13 cellular contexts compared by ENCODE assay signal in genomic region chr12:19547258-19547657, GRCh38.
DNase-seq lines count a peak whose midpoint lies in the region; ATAC-seq and TF ChIP-seq lines count a peak whose summit lies in the region.
"Had no signal": no experiment of that assay in that cellular context is flagged by ENCODE, and none has a peak within 500 bp of the region (broad histone marks: within the 10 kb centered on the region; RNA-seq: fewer than 3 reads in every experiment).

No MANE protein-coding gene starts in this region.

- POLR2A ChIA-PET in CD4-positive, alpha-beta memory T cell (lab: Charles Lee; ENCODE audit: partially characterized antibody) = no interaction called here

- H3K27ac ChIP-seq in cingulate gyrus (ENCODE audit: low read depth, low read length) (peak overlapping the region; percentile 20), gastrocnemius medialis (peak overlapping the region; percentile 29 to 50 (median 44)), trophoblast cell (ENCODE audit: low read depth, low read length) (no peak overlapping the region)
- no peak overlapping the region for H3K27ac ChIP-seq in CD4-positive, alpha-beta memory T cell (ENCODE audit: low read depth, low read length)
- H3K27ac ChIP-seq: C4-2B had no signal

- DNase-seq in EL = peak; percentile 56
- DNase-seq in iris pigment epithelial cell (ENCODE audit: low read depth) = peak; percentile 58
- DNase-seq in gastrocnemius medialis = no peak
- DNase-seq in trophoblast cell = no peak
- DNase-seq in CD4-positive, alpha-beta memory T cell = no peak
- DNase-seq: activated T-cell treated with anti-CD3 and anti-CD28 coated beads for 4 hours, NCI-H1417 treated with DMSO at 0.1 percent for 48 hours, SHP77 had no signal

- H3K18ac ChIP-seq in trophoblast cell (ENCODE audit: low read length) = no peak overlapping the region

- H4K8ac ChIP-seq in trophoblast cell (ENCODE audit: low read depth, low read length) = no peak overlapping the region

- no peaks in the 10 kb centered on the region for H3K9me3 Mint-ChIP-seq in CD4-positive, alpha-beta memory T cell
- H3K9me3 Mint-ChIP-seq: memory B cell had no signal

- H3K79me1 ChIP-seq in trophoblast cell (ENCODE audit: low read length) = no peaks in the 10 kb centered on the region

- intact Hi-C loops in gastrocnemius medialis (cut with DNase I; ENCODE audit: low total_unique reads) = loop anchor here (2.0 kb wide), 1 partner anchor 106 kb away; no protein-coding TSS in a partner anchor
- intact Hi-C loops in CD4-positive, alpha-beta memory T cell (cut with micrococcal nuclease) = no loop called here

- peak overlapping the region in 1 of 7 donors; percentile 61 for H3K27ac Mint-ChIP-seq in CD4-positive, alpha-beta memory T cell
- H3K27ac Mint-ChIP-seq: memory B cell had no signal

- no peak overlapping the region for H3K9ac ChIP-seq in trophoblast cell (ENCODE audit: low read length)

- no peaks in the 10 kb centered on the region for H3K79me2 ChIP-seq in trophoblast cell (ENCODE audit: control insufficient read depth, insufficient read depth, low read length, poor library complexity)

- no peak for ATAC-seq in gastrocnemius medialis
- ATAC-seq in GM19351 (IDR thresholded peaks at IDR 0.05; ENCODE audit: unreplicated experiment) = no peak
- no peak for ATAC-seq in HG02642 (IDR thresholded peaks at IDR 0.05; ENCODE audit: poor library complexity, unreplicated experiment)

- peaks cover 12 to 27% of the 10 kb centered on the region in 2 donors for H3K36me3 Mint-ChIP-seq in CD4-positive, alpha-beta memory T cell

- no peak for TF ChIP-seq CTCF in gastrocnemius medialis (IDR thresholded peaks at IDR 0.05 in 4 of 5, conservative IDR thresholded peaks at IDR 0.05 in 1 of 5)

- H3K4me2 ChIP-seq in trophoblast cell (ENCODE audit: low read length) = no peak overlapping the region

- H2AK5ac ChIP-seq in trophoblast cell (ENCODE audit: low read length) = no peak overlapping the region

- H3K27me3 ChIP-seq in gastrocnemius medialis (no peaks in the 10 kb centered on the region), trophoblast cell (ENCODE audit: insufficient read depth, low read length) (no peaks in the 10 kb centered on the region)
- H3K27me3 ChIP-seq in CD4-positive, alpha-beta memory T cell (ENCODE audit: insufficient read depth, low read length) = no peaks in the 10 kb centered on the region

- H3K14ac ChIP-seq in trophoblast cell (ENCODE audit: low read length) = no peak overlapping the region

- H2AFZ ChIP-seq in trophoblast cell (ENCODE audit: insufficient read depth, low read length, poor library complexity) = no peak overlapping the region

- no peak overlapping the region for H3K4me3 Mint-ChIP-seq in CD4-positive, alpha-beta memory T cell
- H3K4me3 Mint-ChIP-seq: memory B cell had no signal

- CTCF ChIA-PET in CD4-positive, alpha-beta memory T cell (lab: Charles Lee; ENCODE audit: partially characterized antibody) = no interaction called here

- H3K4me3 ChIP-seq in gastrocnemius medialis (no peak overlapping the region), trophoblast cell (ENCODE audit: low read depth, low read length) (no peak overlapping the region)
- H3K4me3 ChIP-seq in CD4-positive, alpha-beta memory T cell (ENCODE audit: low read length in 2 of 2) = no peak overlapping the region

- H3K9me3 ChIP-seq in gastrocnemius medialis (no peaks in the 10 kb centered on the region), trophoblast cell (ENCODE audit: insufficient read depth, low read depth, low read length) (no peaks in the 10 kb centered on the region)
- H3K9me3 ChIP-seq in CD4-positive, alpha-beta memory T cell (ENCODE audit: control insufficient read depth in 1 of 2, low read length in 2 of 2) = no peaks in the 10 kb centered on the region

- H4K12ac ChIP-seq in trophoblast cell (ENCODE audit: low read depth, low read length) = no peak overlapping the region

- no peak overlapping the region for H3K23ac ChIP-seq in trophoblast cell (ENCODE audit: low read length)

- H2BK120ac ChIP-seq in trophoblast cell (ENCODE audit: insufficient read depth, low read length, poor library complexity) = no peak overlapping the region

- no peaks in the 10 kb centered on the region for H3K36me3 ChIP-seq in gastrocnemius medialis
- H3K36me3 ChIP-seq in trophoblast cell (ENCODE audit: control insufficient read depth in 1 of 2, insufficient read depth in 2 of 2, low read length in 2 of 2) = peaks cover 0 to 2% of the 10 kb centered on the region in 2 experiments
- H3K36me3 ChIP-seq in CD4-positive, alpha-beta memory T cell (ENCODE audit: insufficient read depth, low read length) = no peaks in the 10 kb centered on the region

- H3K27me3 Mint-ChIP-seq in CD4-positive, alpha-beta memory T cell = no peaks in the 10 kb centered on the region
- H3K27me3 Mint-ChIP-seq: memory B cell had no signal

- H3K4ac ChIP-seq in trophoblast cell (ENCODE audit: low read depth, low read length) = no peak overlapping the region

- H2BK5ac ChIP-seq in trophoblast cell (ENCODE audit: low read depth, low read length, poor library complexity) = no peak overlapping the region

- in situ Hi-C loops in gastrocnemius medialis (cut with MboI; ENCODE audit: low sequenced_read_pairs in 4 of 4) = no loop called here

- peaks cover 5 to 9% (median 6%) of the 10 kb centered on the region in 4 donors for H3K4me1 Mint-ChIP-seq in CD4-positive, alpha-beta memory T cell
- H3K4me1 Mint-ChIP-seq: memory B cell had no signal

- no peak for TF ChIP-seq POLR2A in gastrocnemius medialis (IDR thresholded peaks at IDR 0.05)

- H2BK12ac ChIP-seq in trophoblast cell (ENCODE audit: low read length) = no peak overlapping the region

- H3K4me1 ChIP-seq in gastrocnemius medialis (peaks cover 18 to 20% of the 10 kb centered on the region in 2 donors), trophoblast cell (ENCODE audit: control insufficient read depth in 1 of 2, insufficient read depth in 2 of 2, low read length in 2 of 2) (peaks cover 0 to 3% of the 10 kb centered on the region in 2 experiments)
- H3K4me1 ChIP-seq in CD4-positive, alpha-beta memory T cell (ENCODE audit: insufficient read depth, low read length) = peaks cover 4% of the 10 kb centered on the region

- no peak overlapping the region for H4K91ac ChIP-seq in trophoblast cell (ENCODE audit: low read depth, low read length)

Comparison
In these comparisons a context has a peak if more than half of its experiments do, and no peak if none do; other contexts are left out.
1. DNase-seq: peak in EL (single experiment) and iris pigment epithelial cell (single experiment); none in gastrocnemius medialis (0 of 2), trophoblast cell (0 of 2) and CD4-positive, alpha-beta memory T cell (0 of 5).
2. H3K27ac ChIP-seq: peak in cingulate gyrus (single experiment) and gastrocnemius medialis (4 of 4); none in trophoblast cell (single experiment) and CD4-positive, alpha-beta memory T cell (single experiment).